8 cellular contexts compared by ENCODE assay signal in the genomic region with DNA sequence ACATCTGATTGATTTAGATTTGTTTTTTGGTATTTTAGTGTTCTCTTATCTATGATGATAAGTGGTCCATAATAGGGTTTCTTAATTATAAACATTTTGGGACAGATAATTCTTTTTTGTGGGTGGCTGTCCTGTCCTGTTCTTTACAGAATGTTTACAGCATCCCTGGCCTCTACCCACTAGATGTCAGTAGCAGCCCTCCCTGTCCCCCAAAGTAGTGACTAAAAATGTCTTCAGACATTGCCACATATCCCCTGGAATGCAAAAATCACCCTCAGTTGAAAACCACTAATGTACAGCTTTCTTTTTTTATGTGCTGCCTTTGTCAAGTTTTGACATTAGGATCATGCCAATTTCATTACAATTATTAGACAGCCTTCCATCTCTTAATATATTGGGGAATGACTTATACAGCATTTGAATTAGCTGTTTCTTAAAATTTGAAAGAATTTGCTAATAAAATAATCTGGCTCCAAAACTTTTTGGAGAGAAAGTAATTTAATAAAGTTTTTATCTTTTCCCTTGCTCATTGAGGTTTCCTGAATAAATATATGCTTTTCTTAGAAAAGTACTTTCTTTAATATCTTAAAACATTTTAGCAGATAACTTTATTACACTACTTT. TPM values are rescaled to one million over a fixed set of nuclear protein-coding genes. Genes with fewer than 3 reads are reported as not detected.
DNase-seq lines count a peak whose midpoint lies in the region; ATAC-seq and TF ChIP-seq lines count a peak whose summit lies in the region.

No MANE protein-coding gene starts in this region.

- H2AFZ ChIP-seq in IMR-90 (replicated peaks; ENCODE audit: low read length, poor library complexity) = no peak overlapping the region

- no peak overlapping the region for H4K8ac ChIP-seq in IMR-90 (ENCODE audit: low read depth in 2 of 2, low read length in 2 of 2)

- H3K4me2 ChIP-seq in IMR-90 (ENCODE audit: low read depth, low read length) = no peak overlapping the region

- H2AK5ac ChIP-seq in IMR-90 (ENCODE audit: low read depth, low read length) = no peak overlapping the region

- DNase-seq in stimulated activated CD4-positive, alpha-beta T cell treated with anti-CD3 and anti-CD28 coated beads, Interleukin-12 subunit alpha, Interleukin-12 subunit beta, amount 100 ng/mL, for 4 hours = peak; percentile 38
- no peak for DNase-seq in stimulated activated CD4-positive, alpha-beta T cell treated with anti-CD3 and anti-CD28 coated beads, Interleukin-2, amount 100 ng/mL, for 48 hours
- DNase-seq in IMR-90 = peak; percentile 73
- DNase-seq in WERI-Rb-1 = no peak
- peak; percentile 25 to 34 for DNase-seq in erythroblast (lab: John Stamatoyannopoulos, UW)
- no peak for DNase-seq in sciatic nerve (ENCODE audit: low spot score)
- DNase-seq in NCI-H128 (lab: John Stamatoyannopoulos, UW; ENCODE audit: unreplicated experiment) = no peak

- TF ChIP-seq RAD21 in IMR-90 (IDR thresholded peaks at IDR 0.05; ENCODE audit: low read length) = peak; percentile 90

- H2BK5ac ChIP-seq in IMR-90 (ENCODE audit: low read depth, low read length, poor library complexity, severe bottlenecking) = no peak overlapping the region

- in situ Hi-C loops in IMR-90 (cut with MboI; ENCODE audit: low sequenced_read_pairs) = loop anchor here (5.0 kb wide), 1 partner anchor 114 kb away; no protein-coding TSS in a partner anchor

- no peaks in the 10 kb centered on the region for H3K9me1 ChIP-seq in IMR-90 (ENCODE audit: insufficient read depth, low read length)

- no peak overlapping the region for H2BK120ac ChIP-seq in IMR-90 (ENCODE audit: low read depth, low read length)

- peak; percentile 86 for ATAC-seq in IMR-90 (ENCODE audit: low read depth)
- peak; percentile 57 for ATAC-seq in sciatic nerve
- ATAC-seq in GM18861 (IDR thresholded peaks at IDR 0.05; ENCODE audit: unreplicated experiment) = no peak

- H3K9ac ChIP-seq in IMR-90 (ENCODE audit: low read depth, low read length) = no peak overlapping the region

- H3K4me1 ChIP-seq in IMR-90 (ENCODE audit: control insufficient read depth, insufficient read depth, low read length) = no peaks in the 10 kb centered on the region; the same call in 1 of the 2 replicates

- no peak overlapping the region for H2BK20ac ChIP-seq in IMR-90 (ENCODE audit: low read depth, low read length)

- no TSS peak for BruUV-seq in IMR-90 (replicated peaks; lab: Mats Ljungman, UMichigan)

- H3K18ac ChIP-seq in IMR-90 (ENCODE audit: low read depth, low read length) = no peak overlapping the region

- dilution Hi-C loops in IMR-90 (cut with HindIII; ENCODE audit: low sequenced_read_pairs, unreplicated experiment) = no loop called here

- no peaks in the 10 kb centered on the region for H3K27me3 ChIP-seq in IMR-90 (ENCODE audit: control insufficient read depth, insufficient read depth, low read length)
- H3K27me3 ChIP-seq in WERI-Rb-1 (ENCODE audit: insufficient read depth, low read depth, severe bottlenecking) = no peaks in the 10 kb centered on the region

- no peak overlapping the region for H3K56ac ChIP-seq in IMR-90 (ENCODE audit: extremely low read depth, insufficient read depth, low read length)

- no peak overlapping the region for H2AK9ac ChIP-seq in IMR-90 (replicated peaks; ENCODE audit: low read depth, low read length, poor library complexity)

- no peaks in the 10 kb centered on the region; a peak in 1 of 4 replicates for H3K79me1 ChIP-seq in IMR-90 (ENCODE audit: low read depth in 1 of 2, low read length in 2 of 2)

- no peak overlapping the region for H3K23ac ChIP-seq in IMR-90 (ENCODE audit: low read depth, low read length)

- H2BK15ac ChIP-seq in IMR-90 (ENCODE audit: low read depth, low read length) = no peak overlapping the region

- peak; percentile 86 for TF ChIP-seq CTCF in IMR-90 (conservative IDR thresholded peaks at IDR 0.05; ENCODE audit: low read depth, low read length)
- peak; percentile 49; the same call in 1 of the 2 replicates for TF ChIP-seq CTCF in WERI-Rb-1 (IDR thresholded peaks at IDR 0.05; ENCODE audit: low read depth, low read length)

- peaks cover 12% of the 10 kb centered on the region for H3K36me3 ChIP-seq in IMR-90 (ENCODE audit: control insufficient read depth, insufficient read depth, low read length)
- no peaks in the 10 kb centered on the region for H3K36me3 ChIP-seq in WERI-Rb-1

- no peak overlapping the region for H4K5ac ChIP-seq in IMR-90 (ENCODE audit: low read depth, low read length)

- H4K91ac ChIP-seq in IMR-90 (ENCODE audit: insufficient read depth, low read depth, low read length) = no peak overlapping the region

- H3K4ac ChIP-seq in IMR-90 (ENCODE audit: low read depth, low read length) = no peak overlapping the region

- H3K4me3 ChIP-seq in IMR-90 (ENCODE audit: insufficient read depth, low read depth, low read length) (no peak overlapping the region), WERI-Rb-1 (ENCODE audit: low read depth, low read length) (no peak overlapping the region)

- TF ChIP-seq POLR2A in IMR-90 (IDR thresholded peaks at IDR 0.05; ENCODE audit: low read depth, low read length) (0 out of 2 replicates have a peak, but pooled peaks have one; percentile 22), erythroblast (IDR thresholded peaks at IDR 0.05; ENCODE audit: low read length) (no peak)

- H3K9me3 ChIP-seq in IMR-90 (ENCODE audit: control insufficient read depth, insufficient read depth, low read length) (no peaks in the 10 kb centered on the region), WERI-Rb-1 (ENCODE audit: severe bottlenecking) (no peaks in the 10 kb centered on the region)

- H4K20me1 ChIP-seq in IMR-90 (ENCODE audit: insufficient read depth, low read length) = no peaks in the 10 kb centered on the region

- H3K27ac ChIP-seq in IMR-90 (ENCODE audit: insufficient read depth, low read length) = no peak overlapping the region
- H3K27ac ChIP-seq in WERI-Rb-1 = no peak overlapping the region

- CTCF ChIA-PET in IMR-90 (lab: Yijun Ruan, JAX) = interaction anchor here (0.6 to 2.5 kb wide), 12 partner anchors 9 to 185 kb away, joined by 3 to 25 read pairs (median 3); no protein-coding TSS in a partner anchor

- intact Hi-C loops in IMR-90 (cut with micrococcal nuclease) = loop anchor here (1.0 kb wide), 2 partner anchors 105 to 110 kb away; no protein-coding TSS in a partner anchor
- intact Hi-C loops in sciatic nerve (cut with DNase I) = no loop called here

- no peak overlapping the region for H3K14ac ChIP-seq in IMR-90 (replicated peaks; ENCODE audit: low read depth, low read length)

- POLR2A ChIA-PET in IMR-90 (lab: Charles Lee; ENCODE audit: unreplicated experiment) = interaction anchor here (0.6 kb wide), 1 partner anchor 107 kb away, joined by 3 read pairs; no protein-coding TSS in a partner anchor

TF ChIP-seq in IMR-90, 13 proteins besides CTCF, POLR2A, EP300 and RAD21:
- TF ChIP-seq BHLHE40 (IDR thresholded peaks at IDR 0.05; ENCODE audit: low read depth, low read length) (no peak), SMC3 (IDR thresholded peaks at IDR 0.05; ENCODE audit: low read depth, low read length) (peak; percentile 90), CEBPB (IDR thresholded peaks at IDR 0.05; ENCODE audit: low read depth, low read length) (peak; percentile 95), MXI1 (IDR thresholded peaks at IDR 0.05; ENCODE audit: borderline replicate concordance, low read depth, low read length) (no peak)
- TF ChIP-seq, protein P1, sequence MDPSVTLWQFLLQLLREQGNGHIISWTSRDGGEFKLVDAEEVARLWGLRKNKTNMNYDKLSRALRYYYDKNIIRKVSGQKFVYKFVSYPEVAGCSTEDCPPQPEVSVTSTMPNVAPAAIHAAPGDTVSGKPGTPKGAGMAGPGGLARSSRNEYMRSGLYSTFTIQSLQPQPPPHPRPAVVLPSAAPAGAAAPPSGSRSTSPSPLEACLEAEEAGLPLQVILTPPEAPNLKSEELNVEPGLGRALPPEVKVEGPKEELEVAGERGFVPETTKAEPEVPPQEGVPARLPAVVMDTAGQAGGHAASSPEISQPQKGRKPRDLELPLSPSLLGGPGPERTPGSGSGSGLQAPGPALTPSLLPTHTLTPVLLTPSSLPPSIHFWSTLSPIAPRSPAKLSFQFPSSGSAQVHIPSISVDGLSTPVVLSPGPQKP (IDR thresholded peaks at IDR 0.05; ENCODE audit: borderline replicate concordance, low read depth, low read length) = no peak

RNA-seq across cellular contexts. Expression of a gene that starts 19.5 kb away (rescaled TPM):
- total RNA-seq in IMR-90 (2012; rRNA removed) (2.7 and 3.3 TPM in 2 replicates), sciatic nerve (107 TPM)
- polyA plus RNA-seq in IMR-90 (2012; rRNA removed) = 13.5 and 14.2 TPM in 2 replicates
- polyA plus RNA-seq in IMR-90 (2012; cell fraction: cytosol; rRNA removed) = 5.5 and 14.1 TPM in 2 replicates
- polyA plus RNA-seq in IMR-90 (2012; cell fraction: nucleus; rRNA removed; ENCODE audit: low replicate concordance) = 10.0 and 12.1 TPM in 2 replicates

Comparison
In these comparisons a context has a peak if more than half of its experiments do, and no peak if none do; other contexts are left out.
1. DNase-seq: peak in stimulated activated CD4-positive, alpha-beta T cell treated with anti-CD3 and anti-CD28 coated beads, Interleukin-12 subunit alpha, Interleukin-12 subunit beta, amount 100 ng/mL, for 4 hours (single experiment), IMR-90 (single experiment) and erythroblast (2 of 2); none in stimulated activated CD4-positive, alpha-beta T cell treated with anti-CD3 and anti-CD28 coated beads, Interleukin-2, amount 100 ng/mL, for 48 hours (0 of 2), WERI-Rb-1 (single experiment), sciatic nerve (single experiment) and NCI-H128 (single experiment).
2. RNA of a gene that starts 19.5 kb away (total RNA-seq): 107 TPM in sciatic nerve (single experiment); 2.7 to 3.3 TPM in IMR-90; every median in the first group is over 10 times any median in the second.